ENCODE assay signal across 9 cellular contexts in the genomic region with DNA sequence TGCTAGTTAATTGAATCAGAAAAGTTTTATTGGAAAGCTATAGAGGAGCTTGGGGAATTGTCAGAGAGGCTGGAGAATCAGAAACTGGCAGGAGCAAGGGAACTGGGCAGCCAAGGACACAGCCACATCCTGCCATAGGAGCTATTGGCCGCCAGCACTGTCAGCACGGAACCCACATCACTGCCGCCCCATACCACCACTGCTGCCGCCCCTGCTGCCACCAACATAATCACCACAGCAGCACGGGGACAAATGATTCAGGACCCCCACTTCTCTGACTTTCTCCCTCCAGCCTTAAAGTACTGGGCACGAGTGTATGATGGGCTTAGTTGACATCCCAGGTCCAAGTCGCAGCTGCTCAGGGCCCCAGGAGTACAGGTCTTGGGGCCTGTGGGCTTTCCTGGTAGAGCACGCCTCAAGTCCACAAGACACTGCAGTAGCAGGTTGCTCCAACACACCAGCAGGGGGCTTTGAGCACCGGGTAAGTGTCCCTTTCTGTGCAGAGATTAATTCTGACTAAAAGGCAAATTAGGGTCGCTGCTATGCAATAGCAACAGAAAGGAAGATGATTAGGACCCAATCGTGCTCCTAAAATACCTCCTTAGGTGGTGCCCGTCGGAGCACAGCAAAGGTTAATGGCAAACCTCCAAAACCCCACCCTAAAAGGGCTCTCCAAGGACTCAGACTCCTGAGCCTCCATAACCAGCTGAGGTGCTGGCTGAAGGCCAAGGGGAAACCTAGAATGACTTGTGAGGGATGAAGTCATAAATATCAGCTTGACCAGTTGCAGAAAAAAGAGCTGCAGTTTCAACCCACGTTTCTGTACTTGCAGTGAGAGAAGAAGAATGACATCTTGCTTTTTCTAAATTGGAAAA. TPM values are rescaled to one million over a fixed set of nuclear protein-coding genes. Genes with fewer than 3 reads are reported as not detected.
A peak's percentile ranks its signal among the peaks of the same experiment; 100 is the strongest.
DNase-seq lines count a peak whose midpoint lies in the region; ATAC-seq and TF ChIP-seq lines count a peak whose summit lies in the region.
"Had no signal": no experiment of that assay in that cellular context is flagged by ENCODE, and none has a peak within 500 bp of the region (broad histone marks: within the 10 kb centered on the region; RNA-seq: fewer than 3 reads in every experiment).

No MANE protein-coding gene starts in this region.

- H3K4me3 ChIP-seq in CD4-positive, alpha-beta memory T cell (ENCODE audit: low read length in 2 of 2), result no peak overlapping the region
- no peak overlapping the region for H3K4me3 ChIP-seq in heart left ventricle
- H3K4me3 ChIP-seq: SK-N-MC had no signal

- intact Hi-C loops in CD4-positive, alpha-beta memory T cell (cut with micrococcal nuclease), result loop anchor here (1.0 kb wide), 1 partner anchor 64 kb away; no protein-coding TSS in a partner anchor
- intact Hi-C loops in heart left ventricle (cut with DNase I), result loop anchor here in 1 of 10 donors (10.0 kb wide), 1 partner anchor 126 kb away; no protein-coding TSS in a partner anchor

- peak; percentile 21 to 61 (median 43) for TF ChIP-seq CTCF in heart left ventricle (IDR thresholded peaks at IDR 0.05)

- TF ChIP-seq POLR2A in heart left ventricle (IDR thresholded peaks at IDR 0.05), result no peak

- H3K4me3 Mint-ChIP-seq in CD4-positive, alpha-beta memory T cell, result no peak overlapping the region
- H3K4me3 Mint-ChIP-seq in activated CD8-positive, alpha-beta memory T cell treated with anti-CD3 and anti-CD28 coated beads, Interleukin-2, amount 10 ng/mL, durations not matched to agents 7 days and 5 days, result no peak overlapping the region

- no peaks in the 10 kb centered on the region for H3K27me3 ChIP-seq in CD4-positive, alpha-beta memory T cell (ENCODE audit: insufficient read depth, low read length)
- H3K27me3 ChIP-seq in heart left ventricle, result peaks cover 0 to 23% (median 0%) of the 10 kb centered on the region in 9 donors

- H3K9me3 ChIP-seq in CD4-positive, alpha-beta memory T cell (ENCODE audit: control insufficient read depth in 1 of 2, low read length in 2 of 2), result no peaks in the 10 kb centered on the region
- no peaks in the 10 kb centered on the region for H3K9me3 ChIP-seq in heart left ventricle

- 35 to 39% (median 38%) methylated on average over 11 to 14 of the region's 14 CpGs for WGBS in heart left ventricle, 4 donors

- H3K27ac ChIP-seq in CD4-positive, alpha-beta memory T cell (ENCODE audit: low read depth, low read length), result no peak overlapping the region
- H3K27ac ChIP-seq in heart left ventricle, result peak overlapping the region in 1 of 12 donors; percentile 14
- H3K27ac ChIP-seq: SK-N-MC had no signal

- CTCF ChIA-PET in CD4-positive, alpha-beta memory T cell (lab: Charles Lee; ENCODE audit: partially characterized antibody), result interaction anchor here (0.7 to 2.2 kb wide), 3 partner anchors 64 to 620 kb away, joined by 3 to 8 read pairs (median 6); no protein-coding TSS in a partner anchor
- CTCF ChIA-PET in activated CD8-positive, alpha-beta memory T cell treated with anti-CD3 and anti-CD28 coated beads, Interleukin-2, amount 10 ng/mL, durations not matched to agents 7 days and 5 days (lab: Charles Lee), result interaction anchor here (0.6 to 1.8 kb wide), 3 partner anchors 64 to 329 kb away, joined by 3 to 5 read pairs (median 5); partner anchors contain the start of gene EFNB1

- H3K27ac Mint-ChIP-seq in CD4-positive, alpha-beta memory T cell, result no peak overlapping the region
- no peak overlapping the region for H3K27ac Mint-ChIP-seq in activated CD8-positive, alpha-beta memory T cell treated with anti-CD3 and anti-CD28 coated beads, Interleukin-2, amount 10 ng/mL, durations not matched to agents 7 days and 5 days

- H3K4me1 ChIP-seq in CD4-positive, alpha-beta memory T cell (ENCODE audit: insufficient read depth, low read length), result peaks cover 13% of the 10 kb centered on the region
- H3K4me1 ChIP-seq in heart left ventricle, result peaks cover 0 to 13% (median 5%) of the 10 kb centered on the region in 12 donors

- peak in 3 of 5 donors; percentile 14 to 28 (median 16) for DNase-seq in CD4-positive, alpha-beta memory T cell
- DNase-seq in NCI-H2029 treated with DMSO at 0.1 percent for 48 hours (lab: John Stamatoyannopoulos, UW) (peak; percentile 25), heart left ventricle (peak in 4 of 5 donors; percentile 69 to 86 (median 79)), NCI-H1048 (lab: John Stamatoyannopoulos, UW) (no peak)
- DNase-seq in activated CD8-positive, alpha-beta memory T cell treated with anti-CD3 and anti-CD28 coated beads, Interleukin-2, amount 10 ng/mL, durations not matched to agents 7 days and 5 days, result peak; percentile 48
- peak; percentile 16 for DNase-seq in stimulated activated CD4-positive, alpha-beta T cell treated with anti-CD3 and anti-CD28 coated beads, Interleukin-1b, Interleukin-23, amount 100 ng/mL, for 48 hours

- POLR2A ChIA-PET in CD4-positive, alpha-beta memory T cell (lab: Charles Lee; ENCODE audit: partially characterized antibody), result no interaction called here

- H3K4me1 Mint-ChIP-seq in CD4-positive, alpha-beta memory T cell, result peaks cover 12 to 24% (median 21%) of the 10 kb centered on the region in 4 donors
- peaks cover 17% of the 10 kb centered on the region for H3K4me1 Mint-ChIP-seq in activated CD8-positive, alpha-beta memory T cell treated with anti-CD3 and anti-CD28 coated beads, Interleukin-2, amount 10 ng/mL, durations not matched to agents 7 days and 5 days

- no peaks in the 10 kb centered on the region for H3K27me3 Mint-ChIP-seq in CD4-positive, alpha-beta memory T cell
- H3K27me3 Mint-ChIP-seq in activated CD8-positive, alpha-beta memory T cell treated with anti-CD3 and anti-CD28 coated beads, Interleukin-2, amount 10 ng/mL, durations not matched to agents 7 days and 5 days, result no peaks in the 10 kb centered on the region

- ATAC-seq in GM18867 (IDR thresholded peaks at IDR 0.05; ENCODE audit: unreplicated experiment), result peak; percentile 95
- ATAC-seq in HG02970 (IDR thresholded peaks at IDR 0.05; ENCODE audit: low FRiP score, unreplicated experiment), result peak; percentile 78
- ATAC-seq in activated CD8-positive, alpha-beta memory T cell treated with anti-CD3 and anti-CD28 coated beads, Interleukin-2, amount 10 ng/mL, durations not matched to agents 7 days and 5 days, result peak; percentile 45
- peak; percentile 26 to 84 (median 73) for ATAC-seq in heart left ventricle

- H3K9me3 Mint-ChIP-seq in CD4-positive, alpha-beta memory T cell, result peaks cover 0 to 1% (median 0%) of the 10 kb centered on the region in 8 donors
- no peaks in the 10 kb centered on the region for H3K9me3 Mint-ChIP-seq in activated CD8-positive, alpha-beta memory T cell treated with anti-CD3 and anti-CD28 coated beads, Interleukin-2, amount 10 ng/mL, durations not matched to agents 7 days and 5 days (ENCODE audit: low read depth)

- peaks cover 0 to 19% of the 10 kb centered on the region in 2 donors for H3K36me3 Mint-ChIP-seq in CD4-positive, alpha-beta memory T cell
- H3K36me3 Mint-ChIP-seq in activated CD8-positive, alpha-beta memory T cell treated with anti-CD3 and anti-CD28 coated beads, Interleukin-2, amount 10 ng/mL, durations not matched to agents 7 days and 5 days, result peaks cover 13% of the 10 kb centered on the region

- H3K36me3 ChIP-seq in CD4-positive, alpha-beta memory T cell (ENCODE audit: insufficient read depth, low read length), result no peaks in the 10 kb centered on the region
- peaks cover 0 to 7% (median 0%) of the 10 kb centered on the region in 9 donors for H3K36me3 ChIP-seq in heart left ventricle

RNA-seq across cellular contexts. Expression of gene PJA1, which starts 6.8 kb away (rescaled TPM):
- 10 to 100 TPM; 23.9 to 27.1 TPM for total RNA-seq in CD4-positive, alpha-beta memory T cell
- polyA plus RNA-seq in CD4-positive, alpha-beta memory T cell, result 10 to 100 TPM; 37.3 to 44.1 TPM
- 10 to 100 TPM; 17.5 to 20.1 TPM for total RNA-seq in activated CD8-positive, alpha-beta memory T cell treated with anti-CD3 and anti-CD28 coated beads, Interleukin-2, amount 10 ng/mL, durations not matched to agents 7 days and 5 days
- 10 to 100 TPM in 8 of 9 donors, 1 to 10 TPM in 1; 7.8 to 20.1 (median 14.4) TPM for total RNA-seq in heart left ventricle
- polyA plus RNA-seq in heart left ventricle, result 10 to 100 TPM in 1 of 2 donors, 1 to 10 TPM in 1; 4.3 to 17.9 TPM

Comparison
In these comparisons a context has a peak if more than half of its experiments do, and no peak if none do; other contexts are left out.
1. ATAC-seq: peak in every context shown above with its lines; median percentile 95 in GM18867; 78 in HG02970; 73 in heart left ventricle; 45 in activated CD8-positive, alpha-beta memory T cell treated with anti-CD3 and anti-CD28 coated beads, Interleukin-2, amount 10 ng/mL, durations not matched to agents 7 days and 5 days.